ENCODE assay signal across 20 cellular contexts in the genomic region with DNA sequence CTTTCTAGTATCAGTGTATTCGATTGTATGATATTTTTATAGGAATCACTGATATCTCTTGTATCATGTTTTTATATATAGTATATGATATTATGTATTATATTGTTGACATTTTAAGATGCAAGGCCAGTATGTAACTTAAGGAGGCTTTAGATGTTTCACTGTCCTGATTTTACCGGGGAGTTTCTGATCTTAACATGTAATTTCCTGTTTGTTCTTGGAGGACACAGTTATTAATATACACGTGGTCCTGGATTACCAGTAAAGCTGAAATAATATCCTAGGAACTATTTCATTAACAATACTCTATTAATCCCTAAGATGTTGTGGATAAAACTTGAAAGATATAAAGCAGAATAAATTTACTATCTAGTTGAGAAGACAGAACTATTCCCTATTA. TPM values are rescaled to one million over a fixed set of nuclear protein-coding genes. Genes with fewer than 3 reads are reported as not detected.
DNase-seq lines count a peak whose midpoint lies in the region; ATAC-seq and TF ChIP-seq lines count a peak whose summit lies in the region.
"Had no signal": no experiment of that assay in that cellular context is flagged by ENCODE, and none has a peak within 500 bp of the region (broad histone marks: within the 10 kb centered on the region; RNA-seq: fewer than 3 reads in every experiment).

No MANE protein-coding gene starts in this region.

- in situ Hi-C loops in transverse colon (cut with MboI; ENCODE audit: low pct_ligation_motif_present in 1 of 4, low pct_unique_long_range_greater_than_20kb in 1 of 4, low sequenced_read_pairs in 3 of 4), result no loop called here

- H3K9me3 ChIP-seq in gastroesophageal sphincter, result peaks cover 0 to 7% (median 0%) of the 10 kb centered on the region in 3 donors
- no peaks in the 10 kb centered on the region for H3K9me3 ChIP-seq in transverse colon
- H3K9me3 ChIP-seq: A549 had no signal

- DNase-seq in LNCaP clone FGC (ENCODE audit: low read depth) (peak; percentile 52), endothelial cell (ENCODE audit: low spot score) (no peak), transverse colon (no peak)
- no peak for DNase-seq in activated CD4-positive, alpha-beta T cell treated with anti-CD3 and anti-CD28 coated beads for 4 hours
- DNase-seq: AML-193; CD4-positive, alpha-beta memory T cell; CD4-positive, CD25-positive, alpha-beta regulatory T cell; CD8-positive, alpha-beta memory T cell; COR-L47; DMS79 treated with DMSO at 0.1 percent for 48 hours; GF-D8 had no signal

- H3K36me3 ChIP-seq in gastroesophageal sphincter (peaks cover 0 to 68% of the 10 kb centered on the region in 2 donors), transverse colon (peaks cover 0 to 48% (median 15%) of the 10 kb centered on the region in 4 donors)

- WGBS in gastroesophageal sphincter (ENCODE audit: low coverage in 1 of 2), 2 donors, result 88 to 96% methylated on average over 3 of the region's 3 CpGs
- WGBS in transverse colon (ENCODE audit: low coverage in 1 of 2), 2 donors, result 86 to 93% methylated on average over 3 of the region's 3 CpGs

- no peak for TF ChIP-seq POLR2A in gastroesophageal sphincter (IDR thresholded peaks at IDR 0.05)
- no peak for TF ChIP-seq POLR2A in transverse colon (IDR thresholded peaks at IDR 0.05)

- H3K27ac ChIP-seq in C4-2B (peak overlapping the region; percentile 55), VCaP (peak overlapping the region; percentile 38), gastroesophageal sphincter (no peak overlapping the region), transverse colon (no peak overlapping the region)
- H3K27ac ChIP-seq: 22Rv1; A549; BLaER1 treated with 17β-estradiol and CSF1 and Interleukin-3, amounts not matched to agents 10 nM and 100 nM had no signal

- H3K4me3 ChIP-seq in LNCaP clone FGC (ENCODE audit: low read depth, low read length), result no peak overlapping the region
- no peak overlapping the region for H3K4me3 ChIP-seq in gastroesophageal sphincter
- H3K4me3 ChIP-seq in transverse colon, result no peak overlapping the region
- H3K4me3 ChIP-seq: A549; BLaER1 treated with 17β-estradiol and CSF1 and Interleukin-3, amounts not matched to agents 10 nM and 100 nM had no signal

- H3K27ac Mint-ChIP-seq in endothelial cell (ENCODE audit: unreplicated experiment), result no peak overlapping the region
- no peak overlapping the region for H3K27ac Mint-ChIP-seq in activated T-helper 17 cell treated with anti-CD3 and anti-CD28 coated beads, Interleukin-2, amount 50 U/mL, for 72 hours
- H3K27ac Mint-ChIP-seq: B cell; CD4-positive, CD25-positive, alpha-beta regulatory T cell; CD8-positive, alpha-beta memory T cell had no signal

- no peak for ATAC-seq in gastroesophageal sphincter
- ATAC-seq in activated T-helper 17 cell treated with anti-CD3 and anti-CD28 coated beads, Interleukin-2, amount 50 U/mL, for 72 hours (replicated peaks), result no peak
- ATAC-seq: A549 had no signal

- H3K4me3 Mint-ChIP-seq in endothelial cell (ENCODE audit: unreplicated experiment), result peak overlapping the region; percentile 17
- H3K4me3 Mint-ChIP-seq in activated T-helper 17 cell treated with anti-CD3 and anti-CD28 coated beads, Interleukin-2, amount 50 U/mL, for 72 hours, result no peak overlapping the region
- H3K4me3 Mint-ChIP-seq: B cell; CD14-positive monocyte; CD4-positive, alpha-beta memory T cell; CD4-positive, CD25-positive, alpha-beta regulatory T cell; CD8-positive, alpha-beta memory T cell had no signal

- peaks cover 19% of the 10 kb centered on the region for H3K4me1 Mint-ChIP-seq in endothelial cell (ENCODE audit: unreplicated experiment)
- no peaks in the 10 kb centered on the region for H3K4me1 Mint-ChIP-seq in activated T-helper 17 cell treated with anti-CD3 and anti-CD28 coated beads, Interleukin-2, amount 50 U/mL, for 72 hours
- H3K4me1 Mint-ChIP-seq: CD4-positive, alpha-beta memory T cell had no signal

- H3K27me3 ChIP-seq in gastroesophageal sphincter (no peaks in the 10 kb centered on the region), transverse colon (no peaks in the 10 kb centered on the region)
- H3K27me3 ChIP-seq: BLaER1 treated with 17β-estradiol and CSF1 and Interleukin-3, amounts not matched to agents 10 nM and 100 nM had no signal

- H3K4me1 ChIP-seq in gastroesophageal sphincter (peaks cover 0 to 6% (median 0%) of the 10 kb centered on the region in 3 donors), transverse colon (no peaks in the 10 kb centered on the region)

- peaks cover 10% of the 10 kb centered on the region for H3K36me3 Mint-ChIP-seq in endothelial cell (ENCODE audit: low read depth, unreplicated experiment)
- H3K36me3 Mint-ChIP-seq in activated T-helper 17 cell treated with anti-CD3 and anti-CD28 coated beads, Interleukin-2, amount 50 U/mL, for 72 hours (ENCODE audit: low read depth), result peaks cover 42% of the 10 kb centered on the region

- no peaks in the 10 kb centered on the region for H3K9me3 Mint-ChIP-seq in endothelial cell (ENCODE audit: unreplicated experiment)
- no peaks in the 10 kb centered on the region for H3K9me3 Mint-ChIP-seq in activated T-helper 17 cell treated with anti-CD3 and anti-CD28 coated beads, Interleukin-2, amount 50 U/mL, for 72 hours
- H3K9me3 Mint-ChIP-seq: CD4-positive, alpha-beta memory T cell; CD4-positive, CD25-positive, alpha-beta regulatory T cell; CD8-positive, alpha-beta memory T cell had no signal

- TF ChIP-seq CTCF in C4-2B (conservative IDR thresholded peaks at IDR 0.05) (no peak), LNCaP clone FGC (IDR thresholded peaks at IDR 0.05; ENCODE audit: control insufficient read depth, extremely low read depth, insufficient read depth) (no peak), VCaP (conservative IDR thresholded peaks at IDR 0.05) (no peak), endothelial cell (IDR thresholded peaks at IDR 0.05; ENCODE audit: unreplicated experiment) (no peak), gastroesophageal sphincter (IDR thresholded peaks at IDR 0.05) (no peak), transverse colon (IDR thresholded peaks at IDR 0.05) (no peak)

- intact Hi-C loops in transverse colon (cut with DNase I; ENCODE audit: low total_unique reads), result no loop called here

- no peak for TF ChIP-seq EP300 in gastroesophageal sphincter (IDR thresholded peaks at IDR 0.05)
- TF ChIP-seq EP300 in transverse colon (IDR thresholded peaks at IDR 0.05; ENCODE audit: low read depth), result no peak

- H3K27me3 Mint-ChIP-seq in endothelial cell (ENCODE audit: unreplicated experiment), result peaks cover 1% of the 10 kb centered on the region
- H3K27me3 Mint-ChIP-seq in activated T-helper 17 cell treated with anti-CD3 and anti-CD28 coated beads, Interleukin-2, amount 50 U/mL, for 72 hours, result no peaks in the 10 kb centered on the region
- H3K27me3 Mint-ChIP-seq: B cell; CD4-positive, alpha-beta memory T cell; CD8-positive, alpha-beta memory T cell had no signal

RNA-seq across cellular contexts. Expression of gene SDCCAG8, which starts 19.5 kb away (rescaled TPM):
- total RNA-seq in endothelial cell (ENCODE audit: unreplicated experiment) (41.9 TPM), gastroesophageal sphincter (10 to 100 TPM; 30.2 to 46.4 (median 36.7) TPM), transverse colon (100 to 1,000 TPM in 1 of 4 donors, 10 to 100 TPM in 3; 28.8 to 101 (median 42.5) TPM)
- total RNA-seq in activated T-helper 17 cell treated with anti-CD3 and anti-CD28 coated beads, Interleukin-2, amount 50 U/mL, for 72 hours, result 10 to 100 TPM; 22.2 to 31.7 TPM

RNA-seq across cellular contexts. Expression of gene CEP170, which starts 20.2 kb away (rescaled TPM):
- total RNA-seq in endothelial cell (ENCODE audit: unreplicated experiment) (168 TPM), gastroesophageal sphincter (10 to 100 TPM; 33.1 to 53.5 (median 41.6) TPM), transverse colon (10 to 100 TPM in 3 of 4 donors, 1 to 10 TPM in 1; 7.5 to 25.4 (median 11.8) TPM)
- total RNA-seq in activated T-helper 17 cell treated with anti-CD3 and anti-CD28 coated beads, Interleukin-2, amount 50 U/mL, for 72 hours, result 10 to 100 TPM; 30.4 to 43.3 TPM

Comparison
In these comparisons a context has a peak if more than half of its experiments do, and no peak if none do; other contexts are left out.
1. H3K27ac ChIP-seq: peak in C4-2B (single experiment) and VCaP (single experiment); none in gastroesophageal sphincter (0 of 4) and transverse colon (0 of 4).